ENCODE assay signal across 10 cellular contexts in the genomic region with DNA sequence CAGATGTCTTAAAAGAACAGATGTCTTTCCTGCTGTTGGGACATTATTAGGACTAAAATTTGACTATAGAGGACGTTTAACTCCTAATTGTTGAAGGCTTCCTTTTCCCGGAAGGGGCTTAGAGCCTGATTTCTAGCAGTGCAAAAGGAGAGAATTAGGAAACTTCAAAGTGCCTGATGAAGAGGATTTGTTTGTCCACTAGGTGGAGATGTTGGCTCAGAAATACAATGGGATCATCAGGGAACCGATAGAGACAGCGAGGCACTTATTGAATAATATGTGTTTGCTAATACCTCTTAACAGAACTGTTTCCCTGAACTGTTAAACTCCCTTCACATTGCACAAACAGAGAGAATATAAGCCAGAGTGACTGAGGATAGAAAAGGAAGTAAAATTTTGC.
DNase-seq lines count a peak whose midpoint lies in the region; ATAC-seq and TF ChIP-seq lines count a peak whose summit lies in the region.
"Had no signal": no experiment of that assay in that cellular context is flagged by ENCODE, and none has a peak within 500 bp of the region (broad histone marks: within the 10 kb centered on the region; RNA-seq: fewer than 3 reads in every experiment).

No MANE protein-coding gene starts in this region.

- H2AK5ac ChIP-seq in mesenchymal stem cell (ENCODE audit: low read length, severe bottlenecking): no peak overlapping the region

- H3K4me2 ChIP-seq in mesenchymal stem cell (ENCODE audit: low read length, poor library complexity, severe bottlenecking): no peak overlapping the region

- no peak overlapping the region for H2BK12ac ChIP-seq in mesenchymal stem cell (ENCODE audit: low read length in 2 of 2)

- DNase-seq in D341Med (ENCODE audit: low spot score) (peak; percentile 28), mesenchymal stem cell (peak; percentile 34), Peyer's patch (no peak), hepatic stellate cell (ENCODE audit: low spot score) (no peak)
- peak; percentile 6 for DNase-seq in activated CD8-positive, alpha-beta T cell treated with anti-CD3 and anti-CD28 coated beads for 36 hours
- DNase-seq in central memory CD4-positive, alpha-beta T cell: no peak
- DNase-seq: activated B cell treated with CpG ODN at 0.5 μM for 24 hours had no signal

- no peak overlapping the region for H4K8ac ChIP-seq in mesenchymal stem cell (ENCODE audit: low read length)

- WGBS in mesenchymal stem cell: 6% methylated on average over 2 of the region's 4 CpGs

- H2BK120ac ChIP-seq in mesenchymal stem cell (ENCODE audit: low read depth, low read length): no peak overlapping the region

- H3K4me1 Mint-ChIP-seq in activated CD8-positive, alpha-beta T cell treated with anti-CD3 and anti-CD28 coated beads for 36 hours (ENCODE audit: low read depth): peaks cover 13% of the 10 kb centered on the region

- H3K36me3 ChIP-seq in mesenchymal stem cell (ENCODE audit: control insufficient read depth in 1 of 2, insufficient read depth in 2 of 2, low read depth in 1 of 2, low read length in 2 of 2) (no peaks in the 10 kb centered on the region), Peyer's patch (no peaks in the 10 kb centered on the region)
- H3K36me3 ChIP-seq: tibial nerve had no signal

- no peaks in the 10 kb centered on the region for H3K4me1 ChIP-seq in mesenchymal stem cell (ENCODE audit: control insufficient read depth, insufficient read depth, low read depth, low read length)
- H3K4me1 ChIP-seq in Peyer's patch: no peaks in the 10 kb centered on the region
- H3K4me1 ChIP-seq: tibial nerve had no signal

- H2BK5ac ChIP-seq in mesenchymal stem cell (ENCODE audit: low read depth, low read length, poor library complexity, severe bottlenecking): no peak overlapping the region

- peak overlapping the region; percentile 42 for H3K4me3 Mint-ChIP-seq in activated CD8-positive, alpha-beta T cell treated with anti-CD3 and anti-CD28 coated beads for 36 hours
- H3K4me3 Mint-ChIP-seq: activated B cell treated with CpG ODN at 0.5 μM for 24 hours had no signal

- CTCF ChIA-PET in activated CD8-positive, alpha-beta T cell treated with anti-CD3 and anti-CD28 coated beads for 36 hours (lab: Charles Lee): interaction anchor here (0.7 to 3.9 kb wide), 5 partner anchors 9 to 445 kb away, joined by 3 to 17 read pairs (median 4); no protein-coding TSS in a partner anchor

- POLR2A ChIA-PET in activated CD8-positive, alpha-beta T cell treated with anti-CD3 and anti-CD28 coated beads for 36 hours (lab: Charles Lee): interaction anchor here (1.0 kb wide), 1 partner anchor 311 kb away, joined by 3 read pairs; no protein-coding TSS in a partner anchor

- H3K9me3 Mint-ChIP-seq in activated CD8-positive, alpha-beta T cell treated with anti-CD3 and anti-CD28 coated beads for 36 hours: peaks cover 4% of the 10 kb centered on the region
- H3K9me3 Mint-ChIP-seq: activated B cell treated with CpG ODN at 0.5 μM for 24 hours had no signal

- H3K4me3 ChIP-seq in mesenchymal stem cell (ENCODE audit: insufficient read depth in 1 of 2, low read depth in 1 of 2, low read length in 2 of 2) (no peak overlapping the region), Peyer's patch (no peak overlapping the region)
- H3K4me3 ChIP-seq: tibial nerve had no signal

- no peak overlapping the region for H3K14ac ChIP-seq in mesenchymal stem cell (ENCODE audit: low read length in 2 of 2)

- no peaks in the 10 kb centered on the region for H3K9me3 ChIP-seq in mesenchymal stem cell (ENCODE audit: control insufficient read depth, low read length)
- no peaks in the 10 kb centered on the region for H3K9me3 ChIP-seq in Peyer's patch
- H3K9me3 ChIP-seq: tibial nerve had no signal

- no peaks in the 10 kb centered on the region for H3K36me3 Mint-ChIP-seq in activated CD8-positive, alpha-beta T cell treated with anti-CD3 and anti-CD28 coated beads for 36 hours (ENCODE audit: low read depth)

- intact Hi-C loops in activated CD8-positive, alpha-beta T cell treated with anti-CD3 and anti-CD28 coated beads for 36 hours (cut with micrococcal nuclease): loop anchor here (5.0 kb wide), 1 partner anchor 69 kb away; no protein-coding TSS in a partner anchor

- no peak overlapping the region for H3K4ac ChIP-seq in mesenchymal stem cell (ENCODE audit: low read depth in 1 of 2, low read length in 2 of 2)

- H4K91ac ChIP-seq in mesenchymal stem cell (ENCODE audit: low read length): no peak overlapping the region

- no peak overlapping the region for H3K27ac Mint-ChIP-seq in activated CD8-positive, alpha-beta T cell treated with anti-CD3 and anti-CD28 coated beads for 36 hours
- H3K27ac Mint-ChIP-seq: activated B cell treated with CpG ODN at 0.5 μM for 24 hours had no signal

- TF ChIP-seq POLR2A in Peyer's patch (IDR thresholded peaks at IDR 0.05): no peak

- H3K79me1 ChIP-seq in mesenchymal stem cell (replicated peaks; ENCODE audit: low read length, poor library complexity, severe bottlenecking): no peaks in the 10 kb centered on the region

- no peak overlapping the region for H3K18ac ChIP-seq in mesenchymal stem cell (ENCODE audit: low read depth in 1 of 2, low read length in 2 of 2)

- ATAC-seq in HG02642 (IDR thresholded peaks at IDR 0.05; ENCODE audit: poor library complexity, unreplicated experiment) (peak; percentile 73), HG02610 (IDR thresholded peaks at IDR 0.05; ENCODE audit: unreplicated experiment) (no peak)
- peak; percentile 64 for ATAC-seq in activated CD8-positive, alpha-beta T cell treated with anti-CD3 and anti-CD28 coated beads for 36 hours

- no peak overlapping the region for H3K27ac ChIP-seq in mesenchymal stem cell (ENCODE audit: low read length, poor library complexity, severe bottlenecking)
- H3K27ac ChIP-seq in Peyer's patch: no peak overlapping the region
- H3K27ac ChIP-seq: tibial nerve had no signal

- H2AFZ ChIP-seq in mesenchymal stem cell (ENCODE audit: low read depth, low read length): no peak overlapping the region

- peak; percentile 62 for TF ChIP-seq CTCF in activated CD8-positive, alpha-beta T cell treated with anti-CD3 and anti-CD28 coated beads for 36 hours (IDR thresholded peaks at IDR 0.05)
- peak in 3 of 6 experiments; percentile 49 to 69 (median 65) for TF ChIP-seq CTCF in Peyer's patch (IDR thresholded peaks at IDR 0.05)

- peaks cover 1% of the 10 kb centered on the region for H3K27me3 Mint-ChIP-seq in activated CD8-positive, alpha-beta T cell treated with anti-CD3 and anti-CD28 coated beads for 36 hours

- H2BK15ac ChIP-seq in mesenchymal stem cell (ENCODE audit: low read depth, poor library complexity, severe bottlenecking): no peak overlapping the region

- H3K23ac ChIP-seq in mesenchymal stem cell (ENCODE audit: low read length in 2 of 2): no peak overlapping the region

- no peak overlapping the region for H3K9ac ChIP-seq in mesenchymal stem cell (ENCODE audit: low read length)

- H3K27me3 ChIP-seq in mesenchymal stem cell (ENCODE audit: control insufficient read depth in 1 of 2, insufficient read depth in 1 of 2, low read length in 2 of 2): no peaks in the 10 kb centered on the region
- H3K27me3 ChIP-seq in Peyer's patch: no peaks in the 10 kb centered on the region
- H3K27me3 ChIP-seq: tibial nerve had no signal

Comparison
In these comparisons a context has a peak if more than half of its experiments do, and no peak if none do; other contexts are left out.
1. DNase-seq: peak in D341Med (single experiment), activated CD8-positive, alpha-beta T cell treated with anti-CD3 and anti-CD28 coated beads for 36 hours (single experiment) and mesenchymal stem cell (single experiment); none in Peyer's patch (0 of 3), central memory CD4-positive, alpha-beta T cell (single experiment) and hepatic stellate cell (single experiment).